12 cellular contexts compared by ENCODE assay signal in genomic region chr16:23877107-23878070, GRCh38. TPM values are rescaled to one million over a fixed set of nuclear protein-coding genes. Genes with fewer than 3 reads are reported as not detected.
DNase-seq lines count a peak whose midpoint lies in the region; ATAC-seq and TF ChIP-seq lines count a peak whose summit lies in the region.
"Had no signal": no experiment of that assay in that cellular context is flagged by ENCODE, and none has a peak within 500 bp of the region (broad histone marks: within the 10 kb centered on the region; RNA-seq: fewer than 3 reads in every experiment).

No MANE protein-coding gene starts in this region.

- H3K36me3 Mint-ChIP-seq in CD4-positive, CD25-positive, alpha-beta regulatory T cell = peaks cover 7% of the 10 kb centered on the region

- peaks cover 7% of the 10 kb centered on the region for H3K4me1 ChIP-seq in CD4-positive, CD25-positive, alpha-beta regulatory T cell (ENCODE audit: control insufficient read depth, insufficient read depth, low read length, poor library complexity, severe bottlenecking)
- no peaks in the 10 kb centered on the region for H3K4me1 ChIP-seq in liver (ENCODE audit: control insufficient read depth in 4 of 4, insufficient read depth in 4 of 4, low read length in 3 of 4)
- peaks cover 0 to 47% of the 10 kb centered on the region in 2 donors for H3K4me1 ChIP-seq in left lung
- H3K4me1 ChIP-seq in sigmoid colon = peaks cover 0 to 28% (median 16%) of the 10 kb centered on the region in 4 donors

- H3K4me3 Mint-ChIP-seq in CD4-positive, CD25-positive, alpha-beta regulatory T cell = peak overlapping the region in 1 of 4 donors; percentile 15

- peak in 2 of 3 donors; percentile 18 to 39 for DNase-seq in CD4-positive, CD25-positive, alpha-beta regulatory T cell
- peak; percentile 41 for DNase-seq in GM12865 (ENCODE audit: low read depth)
- DNase-seq in SK-N-MC (ENCODE audit: low read depth, low spot score) = no peak
- no peak for DNase-seq in left lung
- DNase-seq in sigmoid colon = no peak
- DNase-seq in HPDE6-E6E7 (ENCODE audit: extremely low spot score) = no peak
- DNase-seq: DMS 273 treated with DMSO at 0.1 percent for 48 hours, H7, midbrain had no signal

- TF ChIP-seq POLR2A in sigmoid colon (IDR thresholded peaks at IDR 0.05) = no peak
- no peak for TF ChIP-seq POLR2A in GM18505 (IDR thresholded peaks at IDR 0.05; ENCODE audit: borderline replicate concordance, extremely low read depth, insufficient read depth, insufficient read length)

- H3K27me3 Mint-ChIP-seq in CD4-positive, CD25-positive, alpha-beta regulatory T cell = no peaks in the 10 kb centered on the region

- TF ChIP-seq CTCF in GM12865 (IDR thresholded peaks at IDR 0.05; ENCODE audit: insufficient read depth, low read depth, low read length, missing control alignments) (peak; percentile 24), liver (IDR thresholded peaks at IDR 0.05; ENCODE audit: low read depth, low read length, missing input control) (peak; percentile 6), left lung (IDR thresholded peaks at IDR 0.05) (no peak), sigmoid colon (IDR thresholded peaks at IDR 0.05) (no peak)

- peak overlapping the region in 2 of 3 donors; percentile 38 to 73 for H3K27ac Mint-ChIP-seq in CD4-positive, CD25-positive, alpha-beta regulatory T cell

- H3K9ac ChIP-seq in SK-N-MC (ENCODE audit: insufficient read length) (peak overlapping the region; percentile 50), liver (ENCODE audit: low read depth in 1 of 2, low read length in 2 of 2) (no peak overlapping the region)

- no peaks in the 10 kb centered on the region for H3K9me3 Mint-ChIP-seq in CD4-positive, CD25-positive, alpha-beta regulatory T cell

- ATAC-seq in CD4-positive, CD25-positive, alpha-beta regulatory T cell (ENCODE audit: low read depth in 2 of 2) = no peak
- no peak for ATAC-seq in left lung
- no peak for ATAC-seq in GM18505 (IDR thresholded peaks at IDR 0.05; ENCODE audit: unreplicated experiment)

- no peak overlapping the region for H3K27ac ChIP-seq in CD4-positive, CD25-positive, alpha-beta regulatory T cell (ENCODE audit: insufficient read depth, low read length, poor library complexity, severe bottlenecking)
- H3K27ac ChIP-seq in SK-N-MC = peak overlapping the region; percentile 93
- no peak overlapping the region for H3K27ac ChIP-seq in liver (ENCODE audit: low read depth in 1 of 2, low read length in 2 of 2)
- H3K27ac ChIP-seq in left lung = no peak overlapping the region
- peak overlapping the region in 2 of 4 donors; percentile 41 to 70 for H3K27ac ChIP-seq in sigmoid colon

- WGBS in liver = 77% methylated on average over 9 of the region's 9 CpGs
- WGBS in sigmoid colon, 2 donors = 81 to 82% methylated on average over 9 of the region's 9 CpGs

- intact Hi-C loops in left lung (cut with DNase I) = no loop called here
- intact Hi-C loops in sigmoid colon (cut with DNase I) = no loop called here

- H3K27me3 ChIP-seq in CD4-positive, CD25-positive, alpha-beta regulatory T cell (ENCODE audit: control insufficient read depth, insufficient read depth, low read length) = no peaks in the 10 kb centered on the region
- H3K27me3 ChIP-seq in liver (ENCODE audit: control insufficient read depth in 4 of 4, insufficient read depth in 4 of 4, low read length in 3 of 4) = no peaks in the 10 kb centered on the region
- no peaks in the 10 kb centered on the region for H3K27me3 ChIP-seq in left lung
- H3K27me3 ChIP-seq in sigmoid colon = no peaks in the 10 kb centered on the region

- no peaks in the 10 kb centered on the region for H3K36me3 ChIP-seq in CD4-positive, CD25-positive, alpha-beta regulatory T cell (ENCODE audit: control insufficient read depth, insufficient read depth, low read length)
- H3K36me3 ChIP-seq in SK-N-MC (ENCODE audit: insufficient read depth, low read length) (peaks cover 9% of the 10 kb centered on the region), liver (ENCODE audit: control insufficient read depth in 4 of 4, insufficient read depth in 3 of 4, low read depth in 1 of 4, low read length in 3 of 4) (no peaks in the 10 kb centered on the region), left lung (no peaks in the 10 kb centered on the region), sigmoid colon (no peaks in the 10 kb centered on the region)

- no peaks in the 10 kb centered on the region for H3K9me3 ChIP-seq in CD4-positive, CD25-positive, alpha-beta regulatory T cell (ENCODE audit: control insufficient read depth in 2 of 2, low read length in 2 of 2)
- H3K9me3 ChIP-seq in SK-N-MC (ENCODE audit: low read depth, low read length) = no peaks in the 10 kb centered on the region
- H3K9me3 ChIP-seq in liver (ENCODE audit: control insufficient read depth in 4 of 4, low read length in 3 of 4) = no peaks in the 10 kb centered on the region
- H3K9me3 ChIP-seq in left lung = no peaks in the 10 kb centered on the region
- H3K9me3 ChIP-seq in sigmoid colon = no peaks in the 10 kb centered on the region

- no peak for TF ChIP-seq RAD21 in liver (IDR thresholded peaks at IDR 0.05)

- H3K4me1 Mint-ChIP-seq in CD4-positive, CD25-positive, alpha-beta regulatory T cell = peaks cover 11 to 79% (median 44%) of the 10 kb centered on the region in 4 donors

- no peak for TF ChIP-seq EP300 in sigmoid colon (IDR thresholded peaks at IDR 0.05)

- H3K4me3 ChIP-seq in CD4-positive, CD25-positive, alpha-beta regulatory T cell (ENCODE audit: low read depth, low read length) = no peak overlapping the region
- H3K4me3 ChIP-seq in GM12865 (ENCODE audit: low read depth, low read length) = no peak overlapping the region
- no peak overlapping the region for H3K4me3 ChIP-seq in SK-N-MC
- no peak overlapping the region for H3K4me3 ChIP-seq in liver (ENCODE audit: low read depth in 1 of 3, low read length in 3 of 3)
- no peak overlapping the region for H3K4me3 ChIP-seq in left lung
- no peak overlapping the region for H3K4me3 ChIP-seq in sigmoid colon

TF ChIP-seq in liver, 16 proteins besides CTCF, POLR2A, EP300 and RAD21:
- TF ChIP-seq SP1 (IDR thresholded peaks at IDR 0.05) = no peak
- no peak for TF ChIP-seq TAF1 (conservative IDR thresholded peaks at IDR 0.05)
- no peak for TF ChIP-seq REST (IDR thresholded peaks at IDR 0.05)
- TF ChIP-seq HNF4G (IDR thresholded peaks at IDR 0.05) = no peak
- TF ChIP-seq, protein P1, sequence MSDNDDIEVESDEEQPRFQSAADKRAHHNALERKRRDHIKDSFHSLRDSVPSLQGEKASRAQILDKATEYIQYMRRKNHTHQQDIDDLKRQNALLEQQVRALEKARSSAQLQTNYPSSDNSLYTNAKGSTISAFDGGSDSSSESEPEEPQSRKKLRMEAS (IDR thresholded peaks at IDR 0.05) = no peak
- TF ChIP-seq GABPA (IDR thresholded peaks at IDR 0.05 in 1 of 2, conservative IDR thresholded peaks at IDR 0.05 in 1 of 2) = no peak
TF ChIP-seq in liver: peak in this region for 0.

RNA-seq across cellular contexts. Expression of gene PRKCB, which starts 41.6 kb away (rescaled TPM):
- total RNA-seq in CD4-positive, CD25-positive, alpha-beta regulatory T cell = 83.1 TPM
- polyA plus RNA-seq in CD4-positive, CD25-positive, alpha-beta regulatory T cell = 10 to 100 TPM; 37.4 to 54.7 (median 47.5) TPM
- 1 to 10 TPM; 6.2 to 9.4 TPM for total RNA-seq in liver
- 1 to 10 TPM; 1.6 to 1.7 TPM for polyA plus RNA-seq in liver
- 10 to 100 TPM; 13.5 to 41.8 TPM for total RNA-seq in left lung
- total RNA-seq in sigmoid colon = 10 to 100 TPM; 12.1 to 43.8 (median 23.8) TPM
- 10 to 100 TPM in 1 of 3 donors, 1 to 10 TPM in 2; 3.0 to 21.4 (median 5.8) TPM for polyA plus RNA-seq in sigmoid colon
- total RNA-seq: M059J had no signal

Comparison
In these comparisons a context has a peak if more than half of its experiments do, and no peak if none do; other contexts are left out.
1. DNase-seq: peak in CD4-positive, CD25-positive, alpha-beta regulatory T cell (2 of 3) and GM12865 (single experiment); none in SK-N-MC (single experiment), left lung (0 of 2), sigmoid colon (single experiment) and HPDE6-E6E7 (single experiment).
2. CTCF ChIP-seq: peak in GM12865 (single experiment) and liver (single experiment); none in left lung (0 of 2) and sigmoid colon (0 of 4).